Comparison of ENCODE assay signal across 19 cellular contexts in the genomic region with DNA sequence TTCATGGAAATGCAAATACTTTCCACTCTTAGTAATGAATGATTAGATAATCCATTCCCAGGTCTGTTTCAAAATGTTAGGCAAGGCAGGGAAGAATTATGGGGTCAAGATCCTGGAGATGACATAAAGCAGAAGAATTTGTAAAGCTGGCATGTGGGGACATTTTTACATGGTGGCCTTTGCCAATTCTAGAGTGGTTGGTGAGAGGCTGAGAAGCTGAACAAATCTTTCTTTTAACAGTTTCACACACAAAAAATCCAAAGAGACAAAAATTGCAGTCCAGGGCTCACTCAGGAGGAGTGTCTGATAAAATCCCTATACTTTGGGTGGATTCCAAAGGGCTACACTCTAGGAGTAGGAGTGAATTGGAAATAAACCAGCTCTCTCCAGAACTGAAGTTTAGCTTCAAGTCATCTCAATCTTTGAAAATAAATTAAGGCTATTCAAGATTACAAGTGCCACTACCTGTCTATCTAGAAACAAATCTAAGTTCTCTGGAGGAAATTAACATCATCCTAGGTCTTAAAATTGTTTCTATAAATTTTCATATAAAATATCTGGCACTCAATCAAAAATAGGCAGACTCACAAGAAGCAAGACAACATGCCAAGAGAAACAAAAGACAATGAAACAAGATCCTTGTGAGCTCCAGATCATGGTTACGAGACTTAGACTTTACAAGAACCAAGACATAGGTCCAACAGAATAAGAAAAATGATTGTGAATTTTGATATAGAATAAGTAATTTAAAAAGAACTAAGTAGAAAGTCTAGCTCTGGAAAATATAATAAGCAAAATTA.
"Had no signal": no experiment of that assay in that cellular context is flagged by ENCODE, and none has a peak within 500 bp of the region (broad histone marks: within the 10 kb centered on the region; RNA-seq: fewer than 3 reads in every experiment).

No MANE protein-coding gene starts in this region.

- H3K27ac ChIP-seq: cardiac muscle cell, neutrophil, skin epidermis, tibial nerve, vagina had no signal

- H3K27me3 ChIP-seq: cardiac muscle cell, neutrophil, tibial nerve, vagina had no signal

- H3K9me3 ChIP-seq: mucosa of descending colon, neutrophil, tibial nerve, vagina had no signal

- H3K36me3 ChIP-seq: cardiac muscle cell, neutrophil, tibial nerve, vagina had no signal

- H3K4me3 ChIP-seq: cardiac muscle cell, mucosa of descending colon, skin epidermis, tibial nerve, vagina had no signal

- DNase-seq: activated CD4-positive, alpha-beta T cell treated with anti-CD3 and anti-CD28 coated beads for 1 hour; activated CD4-positive, alpha-beta T cell treated with anti-CD3 and anti-CD28 coated beads, Interleukin-2, amount 50 U/mL, for 4 hours; activated naive CD4-positive, alpha-beta T cell treated with anti-CD3 and anti-CD28 coated beads for 36 hours; activated naive CD8-positive, alpha-beta T cell treated with anti-CD3 and anti-CD28 coated beads, Interleukin-2, amount 50 U/mL, for 24 hours; activated T-cell treated with anti-CD3 and anti-CD28 coated beads for 4 hours; aorta; islet precursor cell; mucosa of descending colon; naive thymus-derived CD4-positive, alpha-beta T cell; posterior cingulate gyrus; stimulated activated CD4-positive, alpha-beta T cell treated with anti-CD3 and anti-CD28 coated beads, Interleukin-15, amount 100 ng/mL, for 24 hours; stimulated activated CD4-positive, alpha-beta T cell treated with anti-CD3 and anti-CD28 coated beads, Interleukin-4, amount 100 ng/mL, for 1 hour; stimulated activated naive B cell treated with anti-CD40 and anti-IgM and Interleukin-4, amounts not matched to agents 10 μg/mL and 1 μg/mL and 100 μg/mL, for 72 hours; T-helper 1 cell had no signal

- H3K4me1 ChIP-seq: vagina had no signal
